2 cellular contexts compared by ENCODE assay signal in genomic region chr1:156337052-156337887, GRCh38.
TF ChIP-seq lines count a peak whose summit lies in the region.

No MANE protein-coding gene starts in this region.

TF ChIP-seq in HCT116, 20 proteins besides CTCF, POLR2A, EP300 and RAD21:
- no peak for TF ChIP-seq EZH2phosphoT487 (IDR thresholded peaks at IDR 0.05; ENCODE audit: borderline replicate concordance)
- TF ChIP-seq TCF7L2 (IDR thresholded peaks at IDR 0.05; ENCODE audit: borderline replicate concordance, extremely low read depth, insufficient read depth, insufficient read length) = no peak
- TF ChIP-seq YY1 (IDR thresholded peaks at IDR 0.05; ENCODE audit: extremely low read depth, insufficient replicate concordance, low read depth, low read length) = no peak
- no peak for TF ChIP-seq EGR1 (IDR thresholded peaks at IDR 0.05; ENCODE audit: low read depth)
- no peak for TF ChIP-seq EZH2 (IDR thresholded peaks at IDR 0.05)
- no peak for TF ChIP-seq CEBPB (IDR thresholded peaks at IDR 0.05; ENCODE audit: low read depth)
- no peak for TF ChIP-seq SP1 (IDR thresholded peaks at IDR 0.05; ENCODE audit: low read depth)
- TF ChIP-seq SIN3A (IDR thresholded peaks at IDR 0.05; ENCODE audit: low read depth) = no peak
- no peak for TF ChIP-seq CBX3 (IDR thresholded peaks at IDR 0.05; ENCODE audit: low read depth)
- no peak for TF ChIP-seq ZFX (IDR thresholded peaks at IDR 0.05)
- no peak for TF ChIP-seq JUND (IDR thresholded peaks at IDR 0.05)
- TF ChIP-seq ZNF274 (IDR thresholded peaks at IDR 0.05; ENCODE audit: low read depth, low read length) = no peak

TF ChIP-seq in HepG2, 621 proteins besides CTCF, POLR2A, EP300 and RAD21:
- TF ChIP-seq ZNF230 (CRISPR knock-in tag; IDR thresholded peaks at IDR 0.05) (0 out of 2 replicates have a peak, but pooled peaks have one; percentile 1), JUNB (CRISPR knock-in tag; IDR thresholded peaks at IDR 0.05; ENCODE audit: borderline replicate concordance) (peak; percentile 49; the same call in 1 of the 2 replicates), XRCC5 (optimal IDR thresholded peaks at IDR 0.05; ENCODE audit: low read length) (no peak), ZNF768 (CRISPR knock-in tag; IDR thresholded peaks at IDR 0.05) (peak; percentile 85), KDM5A (IDR thresholded peaks at IDR 0.05; ENCODE audit: borderline replicate concordance, low read length) (peak; percentile 58; the same call in 1 of the 2 replicates), ZNF510 (CRISPR knock-in tag; IDR thresholded peaks at IDR 0.05; ENCODE audit: low read depth) (0 out of 2 replicates have a peak, but pooled peaks have one; percentile 7), ZNF770 (CRISPR knock-in tag; IDR thresholded peaks at IDR 0.05) (peak; percentile 93), ZNF460 (CRISPR knock-in tag; IDR thresholded peaks at IDR 0.05; ENCODE audit: borderline replicate concordance) (peak; percentile 99), PAXIP1 (CRISPR knock-in tag; conservative IDR thresholded peaks at IDR 0.05) (no peak), KDM1A (CRISPR knock-in tag; IDR thresholded peaks at IDR 0.05) (0 out of 2 replicates have a peak, but pooled peaks have one; percentile 19), ZNF280D (CRISPR knock-in tag; IDR thresholded peaks at IDR 0.05) (0 out of 2 replicates have a peak, but pooled peaks have one; percentile 45), TFDP1 (CRISPR knock-in tag; IDR thresholded peaks at IDR 0.05; ENCODE audit: borderline replicate concordance) (no peak), HDAC1 (CRISPR knock-in tag; IDR thresholded peaks at IDR 0.05) (0 out of 2 replicates have a peak, but pooled peaks have one; percentile 28), NONO (IDR thresholded peaks at IDR 0.05) (no peak), NONO (CRISPR knock-in tag; conservative IDR thresholded peaks at IDR 0.05) (peak; percentile 9; the same call in 1 of the 2 replicates), ZNF160 (CRISPR knock-in tag; IDR thresholded peaks at IDR 0.05) (no peak), ZFP82 (CRISPR knock-in tag; IDR thresholded peaks at IDR 0.05; ENCODE audit: borderline replicate concordance) (peak; percentile 59; the same call in 1 of the 2 replicates), ZMYM2 (CRISPR knock-in tag; IDR thresholded peaks at IDR 0.05) (peak; percentile 17; the same call in 1 of the 2 replicates), ZMYM3 (CRISPR knock-in tag; IDR thresholded peaks at IDR 0.05) (peak; percentile 96), ADNP (CRISPR knock-in tag; IDR thresholded peaks at IDR 0.05) (0 out of 2 replicates have a peak, but pooled peaks have one; percentile 42), ZNF720 (CRISPR knock-in tag; IDR thresholded peaks at IDR 0.05) (no peak)
